Comparison of ENCODE assay signal across 9 cellular contexts in the genomic region with DNA sequence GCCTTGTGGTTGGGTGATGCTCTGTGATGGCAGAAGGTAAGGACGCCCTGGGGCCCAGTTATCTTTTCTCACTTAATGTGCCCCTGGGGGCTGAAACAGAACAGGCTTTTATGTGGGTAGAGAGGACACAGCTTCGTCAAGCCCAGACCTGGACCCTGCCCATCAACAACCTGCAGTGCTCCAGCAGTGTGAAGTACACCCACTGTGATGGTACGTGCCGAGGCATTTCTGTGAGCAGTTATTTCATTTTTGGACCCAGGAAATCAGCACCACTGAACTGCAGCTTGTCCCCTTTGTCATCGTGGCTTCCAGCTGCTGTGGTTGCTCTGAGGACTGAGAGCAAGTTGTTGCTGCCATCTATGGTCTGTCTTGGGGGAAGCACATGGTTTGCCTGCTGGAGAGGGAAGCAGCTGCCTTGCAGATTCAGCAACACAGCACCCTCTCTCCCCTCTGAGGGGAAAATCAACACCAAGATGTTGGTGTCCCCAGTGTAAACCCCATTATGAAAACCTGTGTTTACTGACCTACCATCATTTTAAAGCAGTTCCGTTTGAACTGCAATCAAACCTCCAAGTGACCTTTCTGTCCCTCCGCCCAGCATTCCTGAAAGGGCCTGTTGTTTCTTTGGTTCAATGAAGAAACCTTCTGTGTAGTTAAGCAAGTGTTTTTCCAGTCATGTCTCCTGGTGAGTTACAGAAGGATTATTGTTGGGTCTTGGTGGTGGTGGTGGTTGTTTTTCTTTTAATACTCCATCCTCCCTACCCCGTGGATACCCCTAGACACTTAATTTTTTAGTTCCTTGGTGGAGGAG.
A peak's percentile ranks its signal among the peaks of the same experiment; 100 is the strongest.
DNase-seq lines count a peak whose midpoint lies in the region; ATAC-seq, FAIRE-seq and TF ChIP-seq lines count a peak whose summit lies in the region.
"Had no signal": no experiment of that assay in that cellular context is flagged by ENCODE, and none has a peak within 500 bp of the region (broad histone marks: within the 10 kb centered on the region; RNA-seq: fewer than 3 reads in every experiment).

No MANE protein-coding gene starts in this region.

- DNase-seq in 8988T (peak; percentile 30), GM18507 (ENCODE audit: extremely low spot score, insufficient read length, low read depth) (peak; percentile 58), NCI-H1930 (lab: John Stamatoyannopoulos, UW) (peak; percentile 52 to 67), T-helper 9 cell (peak; percentile 47), astrocyte of the spinal cord (ENCODE audit: low read depth, low spot score) (peak; percentile 82)
- peak; percentile 37 to 54 (median 47) for DNase-seq in stimulated activated CD4-positive, alpha-beta T cell treated with anti-CD3 and anti-CD28 coated beads, Interleukin-12 subunit alpha, Interleukin-12 subunit beta, amount 100 ng/mL, for 48 hours (ENCODE audit: low read depth in 2 of 3, low spot score in 1 of 3)

- FAIRE-seq in GM18507 (lab: Jason Lieb, UNC) = peak; percentile 91
- FAIRE-seq: G401.6 had no signal

- H3K27me3 ChIP-seq in iPS-20b (ENCODE audit: insufficient read depth, low read length) = no peaks in the 10 kb centered on the region

- in situ Hi-C loops in astrocyte of the spinal cord (cut with HindIII; ENCODE audit: low sequenced_read_pairs) = no loop called here

- peak; percentile 84 for TF ChIP-seq CTCF in astrocyte of the spinal cord (IDR thresholded peaks at IDR 0.05; ENCODE audit: low read depth, low read length)

- H3K27ac ChIP-seq in iPS-20b (ENCODE audit: low read length) = no peak overlapping the region

- H3K4me3 ChIP-seq in astrocyte of the spinal cord (ENCODE audit: low read depth, low read length) = no peak overlapping the region
- no peak overlapping the region for H3K4me3 ChIP-seq in iPS-20b (ENCODE audit: low read length)

- 0 out of 2 replicates have a peak overlapping the region, but pooled peaks have one; percentile 28 for H3K9ac ChIP-seq in iPS-20b (ENCODE audit: low read depth, low read length)

- peak; percentile 92 for ATAC-seq in HG02973 (IDR thresholded peaks at IDR 0.05; ENCODE audit: unreplicated experiment)

- H3K9me3 ChIP-seq in iPS-20b (ENCODE audit: insufficient read depth, low read depth, low read length) = no peaks in the 10 kb centered on the region

- H3K36me3 ChIP-seq in iPS-20b (ENCODE audit: insufficient read depth, low read depth, low read length) = no peaks in the 10 kb centered on the region

- peaks cover 4% of the 10 kb centered on the region; the same call in 1 of the 2 replicates for H3K4me1 ChIP-seq in iPS-20b (ENCODE audit: insufficient read depth, low read length)

Comparison
In these comparisons a context has a peak if more than half of its experiments do, and no peak if none do; other contexts are left out.
1. DNase-seq: peak in every context shown above with its lines; median percentile 82 in astrocyte of the spinal cord; 60 in NCI-H1930; 58 in GM18507; 47 in T-helper 9 cell; 47 in stimulated activated CD4-positive, alpha-beta T cell treated with anti-CD3 and anti-CD28 coated beads, Interleukin-12 subunit alpha, Interleukin-12 subunit beta, amount 100 ng/mL, for 48 hours; 30 in 8988T.